9 cellular contexts compared by ENCODE assay signal in the genomic region with DNA sequence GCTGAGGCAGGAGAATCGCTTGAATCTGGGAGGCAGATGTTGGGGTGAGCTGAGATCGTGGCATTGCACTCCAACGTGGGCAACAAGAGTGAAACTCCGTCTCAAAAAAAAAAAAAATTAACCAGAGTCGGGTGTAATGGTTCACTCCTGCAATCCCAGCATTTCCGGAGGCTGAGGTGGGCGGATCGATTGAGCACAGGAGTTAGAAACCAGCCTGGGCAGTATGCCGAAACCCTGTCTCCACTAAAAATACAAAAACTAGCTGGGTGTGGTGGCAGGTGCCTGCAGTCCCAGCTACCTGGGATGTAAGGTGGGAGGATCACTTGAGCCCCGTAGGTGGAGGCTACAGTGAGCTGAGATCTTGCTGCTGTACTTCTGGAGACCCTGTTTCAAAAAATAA. TPM values are rescaled to one million over a fixed set of nuclear protein-coding genes. Genes with fewer than 3 reads are reported as not detected.
DNase-seq lines count a peak whose midpoint lies in the region; ATAC-seq, FAIRE-seq and TF ChIP-seq lines count a peak whose summit lies in the region.
"Had no signal": no experiment of that assay in that cellular context is flagged by ENCODE, and none has a peak within 500 bp of the region (broad histone marks: within the 10 kb centered on the region; RNA-seq: fewer than 3 reads in every experiment).

No MANE protein-coding gene starts in this region.

- intact Hi-C loops in Right ventricle myocardium superior (cut with DNase I) = no loop called here
- intact Hi-C loops in activated T-helper 1 cell treated with anti-CD3 and anti-CD28 coated beads, Interleukin-12 subunit alpha, Interleukin-12 subunit beta, Interleukin-2, Interleukin-4 antibody, amounts not matched to agents 30 ng/mL and 10 ng/mL and 1 ng/mL, durations not matched to agents 14 hours and 24 hours and 36 hours (cut with micrococcal nuclease) = loop anchor here (2.0 kb wide), 1 partner anchor 88 kb away; no protein-coding TSS in a partner anchor

- H3K27me3 Mint-ChIP-seq in activated T-helper 1 cell treated with anti-CD3 and anti-CD28 coated beads, Interleukin-12 subunit alpha, Interleukin-12 subunit beta, Interleukin-2, Interleukin-4 antibody, amounts not matched to agents 30 ng/mL and 10 ng/mL and 1 ng/mL, durations not matched to agents 14 hours and 24 hours and 36 hours (ENCODE audit: insufficient read depth) = no peaks in the 10 kb centered on the region
- H3K27me3 Mint-ChIP-seq in immature natural killer cell (ENCODE audit: low read depth in 3 of 3) = peaks cover 5 to 14% (median 7%) of the 10 kb centered on the region in 3 donors

- TF ChIP-seq CTCF in cardiac muscle cell (IDR thresholded peaks at IDR 0.05; ENCODE audit: low read depth, low read length) = no peak
- no peak for TF ChIP-seq CTCF in D721Med (IDR thresholded peaks at IDR 0.05; ENCODE audit: insufficient read depth, missing control alignments)

- peak overlapping the region; percentile 97 for H3K27ac Mint-ChIP-seq in activated T-helper 1 cell treated with anti-CD3 and anti-CD28 coated beads, Interleukin-12 subunit alpha, Interleukin-12 subunit beta, Interleukin-2, Interleukin-4 antibody, amounts not matched to agents 30 ng/mL and 10 ng/mL and 1 ng/mL, durations not matched to agents 14 hours and 24 hours and 36 hours
- peak overlapping the region; percentile 53 to 98 (median 94) for H3K27ac Mint-ChIP-seq in immature natural killer cell

- H3K4me1 Mint-ChIP-seq in activated T-helper 1 cell treated with anti-CD3 and anti-CD28 coated beads, Interleukin-12 subunit alpha, Interleukin-12 subunit beta, Interleukin-2, Interleukin-4 antibody, amounts not matched to agents 30 ng/mL and 10 ng/mL and 1 ng/mL, durations not matched to agents 14 hours and 24 hours and 36 hours (ENCODE audit: low read depth) = peaks cover 41% of the 10 kb centered on the region
- H3K4me1 Mint-ChIP-seq in immature natural killer cell = peaks cover 23 to 34% of the 10 kb centered on the region in 2 donors

- no peaks in the 10 kb centered on the region for H3K27me3 ChIP-seq in cardiac muscle cell

- no peaks in the 10 kb centered on the region for H3K9me3 ChIP-seq in cardiac muscle cell (ENCODE audit: low read depth)

- peaks cover 11% of the 10 kb centered on the region for H3K4me1 ChIP-seq in cardiac muscle cell (ENCODE audit: low read depth)

- peak overlapping the region; percentile 80 for H3K27ac ChIP-seq in cardiac muscle cell

- ATAC-seq in Right ventricle myocardium superior (ENCODE audit: poor library complexity) (no peak), HG02759 (IDR thresholded peaks at IDR 0.05; ENCODE audit: unreplicated experiment) (no peak), HG03457 (IDR thresholded peaks at IDR 0.05; ENCODE audit: unreplicated experiment) (no peak)

- peak overlapping the region; percentile 95 for H3K4me3 Mint-ChIP-seq in activated T-helper 1 cell treated with anti-CD3 and anti-CD28 coated beads, Interleukin-12 subunit alpha, Interleukin-12 subunit beta, Interleukin-2, Interleukin-4 antibody, amounts not matched to agents 30 ng/mL and 10 ng/mL and 1 ng/mL, durations not matched to agents 14 hours and 24 hours and 36 hours
- peak overlapping the region; percentile 92 to 98 (median 94) for H3K4me3 Mint-ChIP-seq in immature natural killer cell

- FAIRE-seq in D721Med (lab: Jason Lieb, UNC) = no peak

- peaks cover 10% of the 10 kb centered on the region for H3K36me3 ChIP-seq in cardiac muscle cell

- no peaks in the 10 kb centered on the region for H3K9me3 Mint-ChIP-seq in activated T-helper 1 cell treated with anti-CD3 and anti-CD28 coated beads, Interleukin-12 subunit alpha, Interleukin-12 subunit beta, Interleukin-2, Interleukin-4 antibody, amounts not matched to agents 30 ng/mL and 10 ng/mL and 1 ng/mL, durations not matched to agents 14 hours and 24 hours and 36 hours
- no peaks in the 10 kb centered on the region for H3K9me3 Mint-ChIP-seq in immature natural killer cell

- H3K4me3 ChIP-seq in cardiac muscle cell = no peak overlapping the region

- DNase-seq in cardiac muscle cell (ENCODE audit: low read depth in 1 of 2, low spot score in 1 of 2) (no peak), Right ventricle myocardium superior (no peak), immature natural killer cell (no peak), D721Med (ENCODE audit: insufficient read length, low spot score) (no peak), AG08395 (ENCODE audit: low spot score) (no peak)
- no peak for DNase-seq in activated T-helper 1 cell treated with anti-CD3 and anti-CD28 coated beads, Interleukin-12 subunit alpha, Interleukin-12 subunit beta, Interleukin-2, Interleukin-4 antibody, amounts not matched to agents 30 ng/mL and 10 ng/mL and 1 ng/mL, durations not matched to agents 14 hours and 24 hours and 36 hours (ENCODE audit: low spot score)
- DNase-seq: NCI-H2171 had no signal

- H3K36me3 Mint-ChIP-seq in activated T-helper 1 cell treated with anti-CD3 and anti-CD28 coated beads, Interleukin-12 subunit alpha, Interleukin-12 subunit beta, Interleukin-2, Interleukin-4 antibody, amounts not matched to agents 30 ng/mL and 10 ng/mL and 1 ng/mL, durations not matched to agents 14 hours and 24 hours and 36 hours (ENCODE audit: low read depth) = peaks cover 26% of the 10 kb centered on the region
- H3K36me3 Mint-ChIP-seq in immature natural killer cell = peaks cover 0 to 13% (median 3%) of the 10 kb centered on the region in 3 donors

RNA-seq across cellular contexts. Expression of gene RANGAP1, which starts 1.5 kb away (rescaled TPM):
- total RNA-seq in cardiac muscle cell = 68.7 and 125 TPM in 2 replicates
- 43.3 and 78.4 TPM in 2 replicates for polyA plus RNA-seq in cardiac muscle cell
- total RNA-seq in Right ventricle myocardium superior = 42.8 TPM
- total RNA-seq in activated T-helper 1 cell treated with anti-CD3 and anti-CD28 coated beads, Interleukin-12 subunit alpha, Interleukin-12 subunit beta, Interleukin-2, Interleukin-4 antibody, amounts not matched to agents 30 ng/mL and 10 ng/mL and 1 ng/mL, durations not matched to agents 14 hours and 24 hours and 36 hours = 197 and 199 TPM in 2 replicates
- polyA plus RNA-seq in immature natural killer cell = 10 to 100 TPM; 10.4 to 29.9 (median 15.6) TPM

RNA-seq across cellular contexts. Expression of gene ZC3H7B, which starts 16.9 kb away (rescaled TPM):
- total RNA-seq in cardiac muscle cell = 57.6 and 65.9 TPM in 2 replicates
- polyA plus RNA-seq in cardiac muscle cell = 7.2 and 7.4 TPM in 2 replicates
- total RNA-seq in Right ventricle myocardium superior = 41.3 TPM
- total RNA-seq in activated T-helper 1 cell treated with anti-CD3 and anti-CD28 coated beads, Interleukin-12 subunit alpha, Interleukin-12 subunit beta, Interleukin-2, Interleukin-4 antibody, amounts not matched to agents 30 ng/mL and 10 ng/mL and 1 ng/mL, durations not matched to agents 14 hours and 24 hours and 36 hours = 77.1 and 79.0 TPM in 2 replicates
- polyA plus RNA-seq in immature natural killer cell = 1 to 10 TPM in 1 of 3 donors, under 1 TPM in 1, not detected in 1; 0.33 to 2.4 TPM

RNA-seq across cellular contexts. Expression of gene CHADL, which starts 43.7 kb away (rescaled TPM):
- total RNA-seq in cardiac muscle cell (3.3 and 4.0 TPM in 2 replicates), Right ventricle myocardium superior (22.6 TPM)
- polyA plus RNA-seq in cardiac muscle cell (0.49 and 1.8 TPM in 2 replicates), immature natural killer cell (under 1 TPM in 2 of 3 donors, not detected in 1; 0.32 to 0.90 TPM)
- 0.36 and 0.66 TPM in 2 replicates for total RNA-seq in activated T-helper 1 cell treated with anti-CD3 and anti-CD28 coated beads, Interleukin-12 subunit alpha, Interleukin-12 subunit beta, Interleukin-2, Interleukin-4 antibody, amounts not matched to agents 30 ng/mL and 10 ng/mL and 1 ng/mL, durations not matched to agents 14 hours and 24 hours and 36 hours
